8 cellular contexts compared by ENCODE assay signal in the genomic region with DNA sequence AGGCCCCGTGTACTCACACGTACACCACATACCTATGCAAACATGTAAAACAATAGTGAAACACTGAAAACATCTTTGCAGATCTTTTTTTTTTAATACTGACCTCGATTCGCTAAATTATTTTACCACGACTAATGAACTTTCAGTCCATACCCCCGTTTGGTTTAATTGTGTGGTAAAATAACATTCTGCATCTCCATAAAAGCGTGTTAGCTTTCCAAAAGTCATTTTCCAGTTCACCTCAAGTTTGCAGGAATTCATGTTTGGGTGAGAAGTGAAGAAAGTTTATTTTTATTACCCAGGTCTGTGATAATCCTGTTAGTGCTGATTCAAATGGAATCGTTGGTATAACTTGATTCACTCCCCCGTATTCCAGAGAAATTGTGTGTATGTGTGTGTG. TPM values are rescaled to one million over a fixed set of nuclear protein-coding genes. Genes with fewer than 3 reads are reported as not detected.
DNase-seq lines count a peak whose midpoint lies in the region; ATAC-seq and TF ChIP-seq lines count a peak whose summit lies in the region.

No MANE protein-coding gene starts in this region.

- H3K4me1 ChIP-seq in body of pancreas (peaks cover 30% of the 10 kb centered on the region), tibial nerve (peaks cover 0 to 43% (median 17%) of the 10 kb centered on the region in 4 donors)

- H3K36me3 Mint-ChIP-seq in activated T-cell treated with anti-CD3 and anti-CD28 coated beads, Interleukin-2, amount 50 U/mL, for 4 hours (ENCODE audit: insufficient read depth): peaks cover 13% of the 10 kb centered on the region

- H3K4me3 ChIP-seq in body of pancreas (peak overlapping the region; percentile 48 to 87), lower leg skin (ENCODE audit: low read depth, poor library complexity, severe bottlenecking) (peak overlapping the region; percentile 60), tibial nerve (peak overlapping the region; percentile 55 to 88 (median 76))

- TF ChIP-seq EP300 in tibial nerve (IDR thresholded peaks at IDR 0.05): no peak

- peaks cover 34% of the 10 kb centered on the region for H3K4me1 Mint-ChIP-seq in activated T-cell treated with anti-CD3 and anti-CD28 coated beads, Interleukin-2, amount 50 U/mL, for 4 hours (ENCODE audit: low read depth)

- peak overlapping the region; percentile 94 for H3K4me3 Mint-ChIP-seq in activated T-cell treated with anti-CD3 and anti-CD28 coated beads, Interleukin-2, amount 50 U/mL, for 4 hours

- intact Hi-C loops in body of pancreas (cut with DNase I) (no loop called here), lower leg skin (cut with DNase I; ENCODE audit: low total_unique reads) (no loop called here)

- H3K27ac ChIP-seq in body of pancreas (peak overlapping the region; percentile 82 to 93 (median 86)), tibial nerve (peak overlapping the region; percentile 18 to 93 (median 86))

- H3K27me3 ChIP-seq in body of pancreas (no peaks in the 10 kb centered on the region), tibial nerve (no peaks in the 10 kb centered on the region)

- H3K27me3 Mint-ChIP-seq in activated T-cell treated with anti-CD3 and anti-CD28 coated beads, Interleukin-2, amount 50 U/mL, for 4 hours (ENCODE audit: low read depth): no peaks in the 10 kb centered on the region

- TF ChIP-seq POLR2A in body of pancreas (IDR thresholded peaks at IDR 0.05): no peak
- no peak for TF ChIP-seq POLR2A in lower leg skin (IDR thresholded peaks at IDR 0.05)
- TF ChIP-seq POLR2A in tibial nerve (IDR thresholded peaks at IDR 0.05): no peak

- ATAC-seq in activated T-cell treated with anti-CD3 and anti-CD28 coated beads, Interleukin-2, amount 50 U/mL, for 4 hours: no peak
- ATAC-seq in body of pancreas (no peak), HG02852 (IDR thresholded peaks at IDR 0.05; ENCODE audit: unreplicated experiment) (no peak)

- no peak for DNase-seq in activated T-cell treated with anti-CD3 and anti-CD28 coated beads, Interleukin-2, amount 50 U/mL, for 4 hours
- DNase-seq in activated T-cell treated with anti-CD3 and anti-CD28 coated beads for 4 hours (no peak), body of pancreas (no peak), lower leg skin (ENCODE audit: low spot score in 2 of 2) (no peak), tibial nerve (ENCODE audit: low spot score in 2 of 2) (no peak), NCI-H345 (lab: John Stamatoyannopoulos, UW) (no peak), anterior cingulate cortex (lab: John Stamatoyannopoulos, UW) (no peak)

- no peaks in the 10 kb centered on the region for H3K9me3 Mint-ChIP-seq in activated T-cell treated with anti-CD3 and anti-CD28 coated beads, Interleukin-2, amount 50 U/mL, for 4 hours

- no peaks in the 10 kb centered on the region for H3K9me3 ChIP-seq in body of pancreas
- H3K9me3 ChIP-seq in tibial nerve: no peaks in the 10 kb centered on the region

- H3K36me3 ChIP-seq in body of pancreas (replicated peaks in 1 of 2; ENCODE audit: insufficient read depth in 1 of 2, low read depth in 2 of 2) (no peaks in the 10 kb centered on the region), tibial nerve (peaks cover 0 to 7% (median 0%) of the 10 kb centered on the region in 3 donors)

- 0 to 1% methylated on average over 9 of the region's 9 CpGs for WGBS in body of pancreas, 2 donors
- WGBS in lower leg skin, 2 donors: 0% methylated on average over 9 of the region's 9 CpGs
- WGBS in tibial nerve, 2 donors: 1% methylated on average over 9 of the region's 9 CpGs

- TF ChIP-seq CTCF in body of pancreas (IDR thresholded peaks at IDR 0.05): no peak
- TF ChIP-seq CTCF in lower leg skin (IDR thresholded peaks at IDR 0.05): no peak
- TF ChIP-seq CTCF in tibial nerve (IDR thresholded peaks at IDR 0.05): no peak

RNA-seq across cellular contexts. Expression of a gene that starts 0.7 kb away (rescaled TPM):
- total RNA-seq in activated T-cell treated with anti-CD3 and anti-CD28 coated beads, Interleukin-2, amount 50 U/mL, for 4 hours: 1 to 10 TPM; 4.2 to 5.0 (median 4.6) TPM
- total RNA-seq in body of pancreas: 1 to 10 TPM; 4.3 to 6.2 TPM
- 10 to 100 TPM in 1 of 4 donors, 1 to 10 TPM in 3; 5.9 to 12.2 (median 7.7) TPM for total RNA-seq in lower leg skin
- 10 to 100 TPM; 11.0 to 19.9 (median 13.7) TPM for total RNA-seq in tibial nerve

RNA-seq across cellular contexts. Expression of a gene that starts 0.8 kb away (rescaled TPM):
- 10 to 100 TPM; 39.8 to 42.2 (median 41.9) TPM for total RNA-seq in activated T-cell treated with anti-CD3 and anti-CD28 coated beads, Interleukin-2, amount 50 U/mL, for 4 hours
- total RNA-seq in body of pancreas (10 to 100 TPM; 63.8 to 64.6 TPM), lower leg skin (100 to 1,000 TPM in 1 of 4 donors, 10 to 100 TPM in 3; 73.0 to 142 (median 84.2) TPM), tibial nerve (10 to 100 TPM; 52.8 to 83.3 (median 75.0) TPM)
